1 cellular context compared by ENCODE assay signal in the genomic region with DNA sequence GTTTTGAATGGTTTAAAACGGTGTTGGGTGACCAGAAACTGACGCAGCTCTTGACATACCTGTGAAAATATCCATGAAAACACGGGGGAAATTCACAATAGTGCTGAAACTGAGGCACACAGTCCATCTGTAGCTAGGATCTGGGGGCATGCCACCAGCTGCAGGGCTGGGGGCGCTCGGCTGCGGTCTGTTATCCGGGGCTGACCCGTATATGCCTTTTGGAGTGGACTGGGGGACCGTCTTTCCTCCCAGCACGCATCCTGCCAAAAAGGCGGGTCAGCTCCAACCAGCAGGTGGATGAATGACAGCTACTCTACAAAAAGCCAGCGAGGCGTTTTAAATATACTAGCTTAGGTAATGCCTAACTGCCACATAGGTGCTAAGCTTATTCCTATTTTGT.
TF ChIP-seq lines count a peak whose summit lies in the region.

No MANE protein-coding gene starts in this region.

TF ChIP-seq in H1, 55 proteins besides CTCF, POLR2A, EP300 and RAD21 (continued from another document):
- TF ChIP-seq, protein P1, sequence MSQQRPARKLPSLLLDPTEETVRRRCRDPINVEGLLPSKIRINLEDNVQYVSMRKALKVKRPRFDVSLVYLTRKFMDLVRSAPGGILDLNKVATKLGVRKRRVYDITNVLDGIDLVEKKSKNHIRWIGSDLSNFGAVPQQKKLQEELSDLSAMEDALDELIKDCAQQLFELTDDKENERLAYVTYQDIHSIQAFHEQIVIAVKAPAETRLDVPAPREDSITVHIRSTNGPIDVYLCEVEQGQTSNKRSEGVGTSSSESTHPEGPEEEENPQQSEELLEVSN (IDR thresholded peaks at IDR 0.05): no peak
- TF ChIP-seq EZH2 (IDR thresholded peaks at IDR 0.05; ENCODE audit: low read depth, low read length, severe bottlenecking): no peak
- TF ChIP-seq POU5F1 (IDR thresholded peaks at IDR 0.05; ENCODE audit: low read depth, low read length): no peak
- no peak for TF ChIP-seq GTF2F1 (IDR thresholded peaks at IDR 0.05; ENCODE audit: borderline replicate concordance, low read depth, low read length)
- TF ChIP-seq TBP (IDR thresholded peaks at IDR 0.05; ENCODE audit: low read depth, low read length): no peak
- no peak for TF ChIP-seq SIRT6 (IDR thresholded peaks at IDR 0.05; ENCODE audit: low read length)
- no peak for TF ChIP-seq SIX5 (IDR thresholded peaks at IDR 0.05; ENCODE audit: low read depth, low read length)
- TF ChIP-seq, protein P2, sequence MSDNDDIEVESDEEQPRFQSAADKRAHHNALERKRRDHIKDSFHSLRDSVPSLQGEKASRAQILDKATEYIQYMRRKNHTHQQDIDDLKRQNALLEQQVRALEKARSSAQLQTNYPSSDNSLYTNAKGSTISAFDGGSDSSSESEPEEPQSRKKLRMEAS (IDR thresholded peaks at IDR 0.05): no peak
- TF ChIP-seq, protein P3, sequence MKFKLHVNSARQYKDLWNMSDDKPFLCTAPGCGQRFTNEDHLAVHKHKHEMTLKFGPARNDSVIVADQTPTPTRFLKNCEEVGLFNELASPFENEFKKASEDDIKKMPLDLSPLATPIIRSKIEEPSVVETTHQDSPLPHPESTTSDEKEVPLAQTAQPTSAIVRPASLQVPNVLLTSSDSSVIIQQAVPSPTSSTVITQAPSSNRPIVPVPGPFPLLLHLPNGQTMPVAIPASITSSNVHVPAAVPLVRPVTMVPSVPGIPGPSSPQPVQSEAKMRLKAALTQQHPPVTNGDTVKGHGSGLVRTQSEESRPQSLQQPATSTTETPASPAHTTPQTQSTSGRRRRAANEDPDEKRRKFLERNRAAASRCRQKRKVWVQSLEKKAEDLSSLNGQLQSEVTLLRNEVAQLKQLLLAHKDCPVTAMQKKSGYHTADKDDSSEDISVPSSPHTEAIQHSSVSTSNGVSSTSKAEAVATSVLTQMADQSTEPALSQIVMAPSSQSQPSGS (IDR thresholded peaks at IDR 0.05; ENCODE audit: low read length): no peak
